ENCODE assay signal across 9 cellular contexts in genomic region chr14:53955671-53956426, GRCh38. TPM values are rescaled to one million over a fixed set of nuclear protein-coding genes. Genes with fewer than 3 reads are reported as not detected.
DNase-seq lines count a peak whose midpoint lies in the region; ATAC-seq and TF ChIP-seq lines count a peak whose summit lies in the region.
"Had no signal": no experiment of that assay in that cellular context is flagged by ENCODE, and none has a peak within 500 bp of the region (broad histone marks: within the 10 kb centered on the region; RNA-seq: fewer than 3 reads in every experiment).

No MANE protein-coding gene starts in this region.

- TF ChIP-seq POLR2A in Peyer's patch (IDR thresholded peaks at IDR 0.05), result peak in 1 of 2 donors; percentile 29

- H3K27me3 ChIP-seq in Peyer's patch, result no peaks in the 10 kb centered on the region

- H3K4me3 ChIP-seq in Peyer's patch, result peak overlapping the region; percentile 39 to 76 (median 61)
- peak overlapping the region; percentile 70 for H3K4me3 ChIP-seq in fibroblast of the aortic adventitia (ENCODE audit: low read depth, low read length)

- H3K27ac ChIP-seq in Peyer's patch, result peak overlapping the region; percentile 68 to 95 (median 86)
- H3K27ac ChIP-seq in caudate nucleus (ENCODE audit: low read depth, low read length), result no peak overlapping the region
- H3K27ac ChIP-seq: neutrophil had no signal

- intact Hi-C loops in posterior vena cava (cut with DNase I), result loop anchor here in 1 of 2 donors (10.0 kb wide), 1 partner anchor 209 kb away; no protein-coding TSS in a partner anchor

- H3K4me1 ChIP-seq in Peyer's patch, result peaks cover 0 to 18% (median 3%) of the 10 kb centered on the region in 4 donors

- DNase-seq in EL (peak; percentile 74), Peyer's patch (peak in 2 of 3 donors; percentile 82), fibroblast of the aortic adventitia (ENCODE audit: low read depth) (peak; percentile 34), posterior vena cava (ENCODE audit: low spot score) (peak; percentile 85), caudate nucleus (lab: John Stamatoyannopoulos, UW) (no peak), pons (ENCODE audit: low spot score) (no peak), T-helper 9 cell (no peak)

- no peak for TF ChIP-seq CTCF in Peyer's patch (IDR thresholded peaks at IDR 0.05)
- no peak for TF ChIP-seq CTCF in fibroblast of the aortic adventitia (IDR thresholded peaks at IDR 0.05; ENCODE audit: insufficient read depth, low read length)

- H3K36me3 ChIP-seq in Peyer's patch, result no peaks in the 10 kb centered on the region
- H3K36me3 ChIP-seq: neutrophil had no signal

- no peak for ATAC-seq in HG03442 (IDR thresholded peaks at IDR 0.05; ENCODE audit: unreplicated experiment)

- H3K9me3 ChIP-seq in Peyer's patch, result no peaks in the 10 kb centered on the region
- H3K9me3 ChIP-seq: neutrophil had no signal

RNA-seq across cellular contexts. Expression of gene BMP4, which starts 0.8 kb away (rescaled TPM):
- 10 to 100 TPM; 12.1 to 53.6 (median 20.2) TPM for total RNA-seq in Peyer's patch
- 14.4 and 23.8 TPM in 2 replicates for total RNA-seq in fibroblast of the aortic adventitia (ENCODE audit: low replicate concordance)
- total RNA-seq in posterior vena cava, result 1 to 10 TPM; 9.1 to 9.3 TPM

Comparison
In these comparisons a context has a peak if more than half of its experiments do, and no peak if none do; other contexts are left out.
1. DNase-seq: peak in EL (single experiment), Peyer's patch (2 of 3), fibroblast of the aortic adventitia (single experiment) and posterior vena cava (single experiment); none in caudate nucleus (0 of 61), pons (single experiment) and T-helper 9 cell (single experiment).